ENCODE assay signal across 9 cellular contexts in genomic region chr3:87088366-87088983, GRCh38.
DNase-seq lines count a peak whose midpoint lies in the region; ATAC-seq and TF ChIP-seq lines count a peak whose summit lies in the region.
"Had no signal": no experiment of that assay in that cellular context is flagged by ENCODE, and none has a peak within 500 bp of the region (broad histone marks: within the 10 kb centered on the region; RNA-seq: fewer than 3 reads in every experiment).

No MANE protein-coding gene starts in this region.

- H3K4me3 ChIP-seq in AG10803 (ENCODE audit: low read length) (peak overlapping the region; percentile 76), vagina (peak overlapping the region; percentile 58 to 62)
- H3K4me3 ChIP-seq: cardiac muscle cell had no signal

- intact Hi-C loops in activated CD8-positive, alpha-beta T cell treated with anti-CD3 and anti-CD28 coated beads for 36 hours (cut with micrococcal nuclease): no loop called here
- intact Hi-C loops in vagina (cut with DNase I): loop anchor here (10.0 kb wide), 1 partner anchor 314 kb away; no protein-coding TSS in a partner anchor

- DNase-seq in AG10803 (ENCODE audit: low read depth): peak; percentile 9
- DNase-seq in activated CD8-positive, alpha-beta T cell treated with anti-CD3 and anti-CD28 coated beads for 36 hours: no peak
- no peak for DNase-seq in left lobe of liver (ENCODE audit: low spot score)
- no peak for DNase-seq in vagina (ENCODE audit: extremely low spot score in 2 of 2)
- DNase-seq in activated CD4-positive, CD25-positive, alpha-beta regulatory T cell (lab: John Stamatoyannopoulos, UW): no peak

- no peaks in the 10 kb centered on the region for H3K36me3 ChIP-seq in vagina
- H3K36me3 ChIP-seq: cardiac muscle cell had no signal

- H3K27ac ChIP-seq in vagina: peak overlapping the region; percentile 87
- H3K27ac ChIP-seq: cardiac muscle cell had no signal

- TF ChIP-seq POLR2A in vagina (IDR thresholded peaks at IDR 0.05): no peak

- CTCF ChIA-PET in activated CD8-positive, alpha-beta T cell treated with anti-CD3 and anti-CD28 coated beads for 36 hours (lab: Charles Lee): no interaction called here

- H3K36me3 Mint-ChIP-seq in activated CD8-positive, alpha-beta T cell treated with anti-CD3 and anti-CD28 coated beads for 36 hours (ENCODE audit: low read depth): no peaks in the 10 kb centered on the region

- H3K27me3 Mint-ChIP-seq in activated CD8-positive, alpha-beta T cell treated with anti-CD3 and anti-CD28 coated beads for 36 hours: peaks cover 6% of the 10 kb centered on the region

- H3K4me3 Mint-ChIP-seq in activated CD8-positive, alpha-beta T cell treated with anti-CD3 and anti-CD28 coated beads for 36 hours: peak overlapping the region; percentile 57

- H3K27ac Mint-ChIP-seq in activated CD8-positive, alpha-beta T cell treated with anti-CD3 and anti-CD28 coated beads for 36 hours: no peak overlapping the region

- H3K4me1 ChIP-seq in vagina: no peaks in the 10 kb centered on the region

- H3K9me3 ChIP-seq in vagina: no peaks in the 10 kb centered on the region

- peaks cover 8% of the 10 kb centered on the region for H3K4me1 Mint-ChIP-seq in activated CD8-positive, alpha-beta T cell treated with anti-CD3 and anti-CD28 coated beads for 36 hours (ENCODE audit: low read depth)

- H3K27me3 ChIP-seq in vagina: no peaks in the 10 kb centered on the region
- H3K27me3 ChIP-seq: cardiac muscle cell had no signal

- peak; percentile 11 for ATAC-seq in GM21423 (IDR thresholded peaks at IDR 0.05; ENCODE audit: unreplicated experiment)
- ATAC-seq in activated CD8-positive, alpha-beta T cell treated with anti-CD3 and anti-CD28 coated beads for 36 hours: no peak
- ATAC-seq in left lobe of liver: peak; percentile 23
- ATAC-seq in GM21526 (IDR thresholded peaks at IDR 0.05; ENCODE audit: low FRiP score, unreplicated experiment): no peak
- ATAC-seq in HG02840 (IDR thresholded peaks at IDR 0.05; ENCODE audit: low FRiP score, unreplicated experiment): no peak

- H3K9me3 Mint-ChIP-seq in activated CD8-positive, alpha-beta T cell treated with anti-CD3 and anti-CD28 coated beads for 36 hours: no peaks in the 10 kb centered on the region

- TF ChIP-seq CTCF in AG10803 (conservative IDR thresholded peaks at IDR 0.05; ENCODE audit: low read length): no peak
- TF ChIP-seq CTCF in activated CD8-positive, alpha-beta T cell treated with anti-CD3 and anti-CD28 coated beads for 36 hours (IDR thresholded peaks at IDR 0.05): no peak
- no peak for TF ChIP-seq CTCF in vagina (IDR thresholded peaks at IDR 0.05)

- POLR2A ChIA-PET in activated CD8-positive, alpha-beta T cell treated with anti-CD3 and anti-CD28 coated beads for 36 hours (lab: Charles Lee): no interaction called here

Comparison
In these comparisons a context has a peak if more than half of its experiments do, and no peak if none do; other contexts are left out.
1. ATAC-seq: peak in GM21423 (single experiment) and left lobe of liver (single experiment); none in activated CD8-positive, alpha-beta T cell treated with anti-CD3 and anti-CD28 coated beads for 36 hours (single experiment), GM21526 (single experiment) and HG02840 (single experiment).